Comparison of ENCODE assay signal across 39 cellular contexts in the genomic region with DNA sequence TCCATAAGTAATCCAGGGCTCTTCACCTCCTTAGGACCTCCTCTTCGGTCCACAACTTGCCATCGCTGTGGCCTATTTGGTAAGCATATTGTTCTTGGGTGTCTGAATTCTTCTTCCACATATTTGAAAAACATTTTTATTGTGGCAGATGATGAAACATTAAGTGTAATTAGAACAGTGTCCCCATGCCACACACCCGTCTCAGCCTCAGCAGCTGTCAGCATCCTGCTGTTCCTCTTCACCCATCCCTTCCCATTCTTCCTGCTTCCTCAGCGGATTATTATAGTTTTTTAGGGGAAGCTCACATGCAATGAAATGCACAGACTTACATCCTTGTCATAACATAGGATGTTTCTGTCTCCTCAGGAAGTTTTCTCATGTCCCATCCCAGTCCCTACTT. TPM values are rescaled to one million over a fixed set of nuclear protein-coding genes. Genes with fewer than 3 reads are reported as not detected.
"Had no signal": no experiment of that assay in that cellular context is flagged by ENCODE, and none has a peak within 500 bp of the region (broad histone marks: within the 10 kb centered on the region; RNA-seq: fewer than 3 reads in every experiment).

No MANE protein-coding gene starts in this region.

- H3K27me3 ChIP-seq: body of pancreas, brain microvascular endothelial cell, breast epithelium had no signal

- H3K27ac ChIP-seq: adrenal gland, body of pancreas, brain microvascular endothelial cell, breast epithelium, VCaP had no signal

- DNase-seq: activated B cell treated with CpG ODN at 0.5 μM for 24 hours; activated CD4-positive, alpha-beta memory T cell treated with anti-CD3 and anti-CD28 coated beads for 36 hours; activated CD4-positive, alpha-beta T cell treated with anti-CD3 and anti-CD28 coated beads for 4 hours; activated CD4-positive, alpha-beta T cell treated with anti-CD3 and anti-CD28 coated beads, Interleukin-2, amount 10 ng/mL, durations not matched to agents 24 days and 14 days; activated CD4-positive, alpha-beta T cell treated with anti-CD3 and anti-CD28 coated beads, Interleukin-2, amount 50 U/mL, for 1 hour; activated CD4-positive, alpha-beta T cell treated with anti-CD3 and anti-CD28 coated beads, Interleukin-2, amount 50 U/mL, for 4 hours; activated CD4-positive, CD25-positive, alpha-beta regulatory T cell treated with anti-CD3 and anti-CD28 coated beads, Interleukin-2, amount 50 U/mL, for 72 hours; activated CD8-positive, alpha-beta memory T cell treated with anti-CD3 and anti-CD28 coated beads, Interleukin-2, amount 50 U/mL, for 4 hours; activated CD8-positive, alpha-beta T cell treated with anti-CD3 and anti-CD28 coated beads for 36 hours; activated effector memory CD4-positive, alpha-beta T cell treated with anti-CD3 and anti-CD28 coated beads, Interleukin-2, amount 50 U/mL, for 16 hours; activated gamma-delta T cell treated with Interleukin-2 at 50 U/mL for 16 hours; activated naive CD4-positive, alpha-beta T cell; activated naive CD4-positive, alpha-beta T cell treated with anti-CD3 and anti-CD28 coated beads for 36 hours; activated naive CD4-positive, alpha-beta T cell treated with anti-CD3 and anti-CD28 coated beads, Interleukin-2, amount 50 U/mL, for 16 hours; activated naive CD8-positive, alpha-beta T cell treated with anti-CD3 and anti-CD28 coated beads for 36 hours; activated T-cell treated with anti-CD3 and anti-CD28 coated beads for 4 hours; activated T-cell treated with anti-CD3 and anti-CD28 coated beads, Interleukin-2, amount 50 U/mL, for 1 hour; activated T-cell treated with anti-CD3 and anti-CD28 coated beads, Interleukin-2, amount 50 U/mL, for 4 hours; activated T-cell treated with anti-CD3 and anti-CD28 coated beads, Interleukin-2, amount 50 U/mL, for 72 hours; adrenal gland; amniotic stem cell; aorta; body of pancreas; brain microvascular endothelial cell; central memory CD4-positive, alpha-beta T cell; SW 1271; T-helper 1 cell; T-helper 2 cell; T-helper 9 cell had no signal

- H3K4me3 ChIP-seq: adrenal gland, body of pancreas, breast epithelium had no signal

- H3K4me1 ChIP-seq: adrenal gland, body of pancreas, breast epithelium had no signal

- H3K36me3 ChIP-seq: adrenal gland, brain microvascular endothelial cell, breast epithelium had no signal

- H3K9me3 ChIP-seq: adrenal gland, body of pancreas, breast epithelium had no signal

- H3K36me3 Mint-ChIP-seq: activated CD4-positive, alpha-beta memory T cell treated with anti-CD3 and anti-CD28 coated beads for 36 hours; activated naive CD4-positive, alpha-beta T cell treated with anti-CD3 and anti-CD28 coated beads, Interleukin-2, amount 50 U/mL, for 72 hours; activated naive CD8-positive, alpha-beta T cell treated with anti-CD3 and anti-CD28 coated beads for 36 hours had no signal

- H3K9me3 Mint-ChIP-seq: activated B cell treated with CpG ODN at 0.5 μM for 24 hours; activated CD4-positive, alpha-beta memory T cell treated with anti-CD3 and anti-CD28 coated beads for 36 hours; activated CD4-positive, alpha-beta T cell treated with anti-CD3 and anti-CD28 coated beads, Interleukin-2, amount 10 ng/mL, durations not matched to agents 24 days and 14 days; activated CD8-positive, alpha-beta T cell treated with anti-CD3 and anti-CD28 coated beads for 36 hours; activated naive CD4-positive, alpha-beta T cell treated with anti-CD3 and anti-CD28 coated beads for 36 hours; activated naive CD4-positive, alpha-beta T cell treated with anti-CD3 and anti-CD28 coated beads, Interleukin-2, amount 50 U/mL, for 72 hours; activated naive CD8-positive, alpha-beta T cell treated with anti-CD3 and anti-CD28 coated beads for 36 hours; activated T-cell treated with anti-CD3 and anti-CD28 coated beads, Interleukin-2, amount 50 U/mL, for 4 hours; activated T-cell treated with anti-CD3 and anti-CD28 coated beads, Interleukin-2, amount 50 U/mL, for 72 hours; activated T-helper 1 cell treated with anti-CD3 and anti-CD28 coated beads, Interleukin-12 subunit alpha, Interleukin-12 subunit beta, Interleukin-2, Interleukin-4 antibody, amounts not matched to agents 30 ng/mL and 10 ng/mL and 1 ng/mL, durations not matched to agents 14 hours and 24 hours and 36 hours; activated T-helper 17 cell treated with anti-CD3 and anti-CD28 coated beads, Interleukin-2, amount 50 U/mL, for 72 hours; T-helper 1 cell treated with Interleukin-12 subunit alpha and Interleukin-12 subunit beta and Interleukin-4 antibody, amounts not matched to agents 30 μg/mL and 1 μg/mL, for 36 hours; T-helper 2 cell treated with Interferon-gamma antibody and Interleukin-4, amounts not matched to agents 5 μg/mL and 100 μg/mL, for 36 hours had no signal

- H3K27ac Mint-ChIP-seq: activated B cell treated with CpG ODN at 0.5 μM for 24 hours; activated CD4-positive, alpha-beta memory T cell treated with anti-CD3 and anti-CD28 coated beads for 36 hours; activated CD4-positive, alpha-beta T cell treated with anti-CD3 and anti-CD28 coated beads, Interleukin-2, amount 10 ng/mL, durations not matched to agents 24 days and 14 days; activated CD8-positive, alpha-beta T cell treated with anti-CD3 and anti-CD28 coated beads for 36 hours; activated naive CD4-positive, alpha-beta T cell treated with anti-CD3 and anti-CD28 coated beads for 36 hours; activated naive CD4-positive, alpha-beta T cell treated with anti-CD3 and anti-CD28 coated beads, Interleukin-2, amount 50 U/mL, for 72 hours; activated naive CD8-positive, alpha-beta T cell treated with anti-CD3 and anti-CD28 coated beads for 36 hours; activated T-cell treated with anti-CD3 and anti-CD28 coated beads, Interleukin-2, amount 50 U/mL, for 72 hours; activated T-helper 1 cell treated with anti-CD3 and anti-CD28 coated beads, Interleukin-12 subunit alpha, Interleukin-12 subunit beta, Interleukin-2, Interleukin-4 antibody, amounts not matched to agents 30 ng/mL and 10 ng/mL and 1 ng/mL, durations not matched to agents 14 hours and 24 hours and 36 hours; activated T-helper 17 cell treated with anti-CD3 and anti-CD28 coated beads, Interleukin-2, amount 50 U/mL, for 72 hours; T-helper 1 cell treated with Interleukin-12 subunit alpha and Interleukin-12 subunit beta and Interleukin-4 antibody, amounts not matched to agents 30 μg/mL and 1 μg/mL, for 36 hours; T-helper 2 cell treated with Interferon-gamma antibody and Interleukin-4, amounts not matched to agents 5 μg/mL and 100 μg/mL, for 36 hours had no signal

- H3K4me3 Mint-ChIP-seq: activated B cell treated with CpG ODN at 0.5 μM for 24 hours; activated CD4-positive, alpha-beta memory T cell treated with anti-CD3 and anti-CD28 coated beads for 36 hours; activated CD4-positive, alpha-beta T cell treated with anti-CD3 and anti-CD28 coated beads, Interleukin-2, amount 10 ng/mL, durations not matched to agents 24 days and 14 days; activated CD8-positive, alpha-beta T cell treated with anti-CD3 and anti-CD28 coated beads for 36 hours; activated naive CD4-positive, alpha-beta T cell treated with anti-CD3 and anti-CD28 coated beads for 36 hours; activated naive CD8-positive, alpha-beta T cell treated with anti-CD3 and anti-CD28 coated beads for 36 hours; activated T-cell treated with anti-CD3 and anti-CD28 coated beads, Interleukin-2, amount 50 U/mL, for 4 hours; activated T-cell treated with anti-CD3 and anti-CD28 coated beads, Interleukin-2, amount 50 U/mL, for 72 hours; activated T-helper 1 cell treated with anti-CD3 and anti-CD28 coated beads, Interleukin-12 subunit alpha, Interleukin-12 subunit beta, Interleukin-2, Interleukin-4 antibody, amounts not matched to agents 30 ng/mL and 10 ng/mL and 1 ng/mL, durations not matched to agents 14 hours and 24 hours and 36 hours; activated T-helper 17 cell treated with anti-CD3 and anti-CD28 coated beads, Interleukin-2, amount 50 U/mL, for 72 hours; T-helper 1 cell treated with Interleukin-12 subunit alpha and Interleukin-12 subunit beta and Interleukin-4 antibody, amounts not matched to agents 30 μg/mL and 1 μg/mL, for 36 hours; T-helper 2 cell treated with Interferon-gamma antibody and Interleukin-4, amounts not matched to agents 5 μg/mL and 100 μg/mL, for 36 hours had no signal

- H3K4me1 Mint-ChIP-seq: activated B cell treated with CpG ODN at 0.5 μM for 24 hours; activated T-helper 17 cell treated with anti-CD3 and anti-CD28 coated beads, Interleukin-2, amount 50 U/mL, for 72 hours had no signal

RNA-seq across cellular contexts. Expression of a gene that starts 20.1 kb away (rescaled TPM):
- total RNA-seq: astrocyte had no signal

RNA-seq across cellular contexts. Expression of a gene that starts 39.8 kb away (rescaled TPM):
- total RNA-seq: activated B cell treated with CpG ODN at 0.5 μM for 24 hours; activated CD4-positive, alpha-beta T cell treated with anti-CD3 and anti-CD28 coated beads, Interleukin-2, amount 10 ng/mL, durations not matched to agents 24 days and 14 days; activated CD8-positive, alpha-beta memory T cell treated with anti-CD3 and anti-CD28 coated beads for 36 hours; activated CD8-positive, alpha-beta T cell treated with anti-CD3 and anti-CD28 coated beads for 36 hours; activated naive CD4-positive, alpha-beta T cell treated with anti-CD3 and anti-CD28 coated beads for 36 hours; activated naive CD8-positive, alpha-beta T cell treated with anti-CD3 and anti-CD28 coated beads for 36 hours; activated T-cell treated with anti-CD3 and anti-CD28 coated beads, Interleukin-2, amount 50 U/mL, for 4 hours; activated T-cell treated with anti-CD3 and anti-CD28 coated beads, Interleukin-2, amount 50 U/mL, for 72 hours; activated T-helper 1 cell treated with anti-CD3 and anti-CD28 coated beads, Interleukin-12 subunit alpha, Interleukin-12 subunit beta, Interleukin-2, Interleukin-4 antibody, amounts not matched to agents 30 ng/mL and 10 ng/mL and 1 ng/mL, durations not matched to agents 14 hours and 24 hours and 36 hours; activated T-helper 17 cell treated with anti-CD3 and anti-CD28 coated beads, Interleukin-2, amount 50 U/mL, for 72 hours; cardiac septum had no signal
- polyA plus RNA-seq: adrenal gland had no signal
